10 cellular contexts compared by ENCODE assay signal in genomic region chr19:19106061-19106551, GRCh38. TPM values are rescaled to one million over a fixed set of nuclear protein-coding genes. Genes with fewer than 3 reads are reported as not detected.
DNase-seq lines count a peak whose midpoint lies in the region; ATAC-seq, FAIRE-seq and TF ChIP-seq lines count a peak whose summit lies in the region.
"Had no signal": no experiment of that assay in that cellular context is flagged by ENCODE, and none has a peak within 500 bp of the region (broad histone marks: within the 10 kb centered on the region; RNA-seq: fewer than 3 reads in every experiment).

No MANE protein-coding gene starts in this region.

- peak overlapping the region; percentile 85 for H4K91ac ChIP-seq in neuronal stem cell (ENCODE audit: low read depth, low read length, poor library complexity)

- no peak overlapping the region for H2BK12ac ChIP-seq in neuronal stem cell (ENCODE audit: low read length)

- H2BK5ac ChIP-seq in neuronal stem cell (ENCODE audit: low read length) = peak overlapping the region; percentile 75

- DNase-seq in amniotic epithelial cell (ENCODE audit: low read depth) (peak; percentile 51), cardiac muscle cell (ENCODE audit: low read depth in 1 of 2, low spot score in 1 of 2) (peak; percentile 21 to 56), neuronal stem cell (ENCODE audit: low spot score) (no peak), GM19238 (ENCODE audit: insufficient read length, low spot score) (no peak), D721Med (ENCODE audit: insufficient read length, low spot score) (no peak)
- no peak for DNase-seq in stimulated activated CD4-positive, alpha-beta T cell treated with anti-CD3 and anti-CD28 coated beads, Interleukin-4, amount 100 ng/mL, for 24 hours
- no peak for DNase-seq in naive thymus-derived CD8-positive, alpha-beta T cell
- DNase-seq: COR-L47 had no signal

- H3K9ac ChIP-seq in BLaER1 (peak overlapping the region; percentile 71), neuronal stem cell (ENCODE audit: low read depth, low read length, poor library complexity) (peak overlapping the region; percentile 64)

- H3K9me3 Mint-ChIP-seq in naive thymus-derived CD8-positive, alpha-beta T cell = no peaks in the 10 kb centered on the region

- no peak overlapping the region for H3K14ac ChIP-seq in neuronal stem cell (ENCODE audit: low read length)

- H3K4me3 Mint-ChIP-seq in naive thymus-derived CD8-positive, alpha-beta T cell = no peak overlapping the region

- H2BK120ac ChIP-seq in neuronal stem cell (ENCODE audit: low read depth, low read length) = peak overlapping the region; percentile 61

- no peak for TF ChIP-seq CTCF in cardiac muscle cell (IDR thresholded peaks at IDR 0.05; ENCODE audit: low read depth, low read length)
- TF ChIP-seq CTCF in D721Med (IDR thresholded peaks at IDR 0.05; ENCODE audit: insufficient read depth, missing control alignments) = no peak

- WGBS in neuronal stem cell (ENCODE audit: extremely low coverage in 2 of 2, insufficient read length in 2 of 2, insufficient replicate concordance in 1 of 2), 2 donors = no CpG with 5 or more reads among the region's 25 CpGs

- H3K18ac ChIP-seq in neuronal stem cell (ENCODE audit: low read length) = peak overlapping the region; percentile 99

- H2BK15ac ChIP-seq in neuronal stem cell (ENCODE audit: low read length) = peak overlapping the region; percentile 92

- peak overlapping the region; percentile 96 for H4K8ac ChIP-seq in neuronal stem cell (ENCODE audit: low read depth, low read length)

- peak overlapping the region; percentile 89 for H3K4ac ChIP-seq in neuronal stem cell (ENCODE audit: low read length)

- peaks cover 3% of the 10 kb centered on the region for H3K79me1 ChIP-seq in neuronal stem cell (ENCODE audit: low read depth, low read length)

- H3K4me2 ChIP-seq in BLaER1 (peak overlapping the region; percentile 94), neuronal stem cell (ENCODE audit: insufficient read depth, low read length, poor library complexity, severe bottlenecking) (peak overlapping the region; percentile 26)

- peaks cover 57% of the 10 kb centered on the region for H3K4me1 ChIP-seq in BLaER1
- peaks cover 14% of the 10 kb centered on the region for H3K4me1 ChIP-seq in cardiac muscle cell (ENCODE audit: low read depth)
- H3K4me1 ChIP-seq in neuronal stem cell (ENCODE audit: control insufficient read depth in 2 of 2, insufficient read depth in 1 of 2, low read depth in 1 of 2, low read length in 2 of 2) = peaks cover 5 to 15% of the 10 kb centered on the region in 2 donors

- H4K20me1 ChIP-seq in BLaER1 = peaks cover 14% of the 10 kb centered on the region

- peaks cover 0 to 33% (median 0%) of the 10 kb centered on the region in 3 donors for H3K36me3 Mint-ChIP-seq in naive thymus-derived CD8-positive, alpha-beta T cell

- no peak for FAIRE-seq in D721Med (lab: Jason Lieb, UNC)
- FAIRE-seq: frontal cortex had no signal

- H3K27ac ChIP-seq in BLaER1 (peak overlapping the region; percentile 82), cardiac muscle cell (peak overlapping the region; percentile 56), neuronal stem cell (replicated peaks; ENCODE audit: low read length) (peak overlapping the region; percentile 84)

- H3K4me3 ChIP-seq in BLaER1 = peak overlapping the region; percentile 63
- H3K4me3 ChIP-seq in cardiac muscle cell = peak overlapping the region; percentile 23
- no peak overlapping the region for H3K4me3 ChIP-seq in neuronal stem cell (ENCODE audit: low read length in 2 of 2)

- no peak for ATAC-seq in naive thymus-derived CD8-positive, alpha-beta T cell

- H3K9me3 ChIP-seq in BLaER1 = no peaks in the 10 kb centered on the region
- no peaks in the 10 kb centered on the region for H3K9me3 ChIP-seq in cardiac muscle cell (ENCODE audit: low read depth)
- no peaks in the 10 kb centered on the region for H3K9me3 ChIP-seq in neuronal stem cell (replicated peaks in 1 of 2; ENCODE audit: control insufficient read depth in 2 of 2, insufficient read depth in 1 of 2, low read depth in 1 of 2, low read length in 2 of 2)

- POLR2A ChIA-PET in naive thymus-derived CD8-positive, alpha-beta T cell (lab: Charles Lee) = no interaction called here

- H3K23ac ChIP-seq in neuronal stem cell (ENCODE audit: low read depth, low read length, poor library complexity) = no peak overlapping the region

- H3K36me3 ChIP-seq in BLaER1 = peaks cover 34% of the 10 kb centered on the region
- no peaks in the 10 kb centered on the region for H3K36me3 ChIP-seq in cardiac muscle cell
- no peaks in the 10 kb centered on the region for H3K36me3 ChIP-seq in neuronal stem cell (replicated peaks in 1 of 2; ENCODE audit: control insufficient read depth in 2 of 2, insufficient read depth in 2 of 2, low read length in 2 of 2)

- H3K27ac Mint-ChIP-seq in naive thymus-derived CD8-positive, alpha-beta T cell = peak overlapping the region in 1 of 10 donors; percentile 72

- H2AK5ac ChIP-seq in neuronal stem cell (ENCODE audit: low read depth, low read length) = peak overlapping the region; percentile 56

- H2AFZ ChIP-seq in neuronal stem cell (ENCODE audit: low read length) = peak overlapping the region; percentile 74

- peaks cover 0 to 5% (median under 1%) of the 10 kb centered on the region in 4 donors for H3K4me1 Mint-ChIP-seq in naive thymus-derived CD8-positive, alpha-beta T cell

- no peaks in the 10 kb centered on the region for H3K27me3 Mint-ChIP-seq in naive thymus-derived CD8-positive, alpha-beta T cell

- H3K27me3 ChIP-seq in BLaER1 (no peaks in the 10 kb centered on the region), cardiac muscle cell (no peaks in the 10 kb centered on the region), neuronal stem cell (ENCODE audit: control insufficient read depth in 3 of 3, insufficient read depth in 3 of 3, low read depth in 1 of 3, low read length in 3 of 3) (no peaks in the 10 kb centered on the region)

RNA-seq across cellular contexts. Expression of gene TMEM161A, which starts 32.2 kb away (rescaled TPM):
- 83.9 and 136 TPM in 2 replicates for total RNA-seq in cardiac muscle cell
- 121 and 157 TPM in 2 replicates for polyA plus RNA-seq in cardiac muscle cell
- polyA plus RNA-seq in neuronal stem cell (2013, experiment 1 of 2) = 25.5 TPM
- 24.0 TPM for polyA plus RNA-seq in neuronal stem cell (2013, experiment 2 of 2)
- total RNA-seq in naive thymus-derived CD8-positive, alpha-beta T cell = 10 to 100 TPM; 28.3 to 31.3 TPM
- 10 to 100 TPM; 20.1 to 21.8 (median 21.1) TPM for polyA plus RNA-seq in naive thymus-derived CD8-positive, alpha-beta T cell

RNA-seq across cellular contexts. Expression of gene SLC25A42, which starts 42.3 kb away (rescaled TPM):
- total RNA-seq in cardiac muscle cell = 22.4 and 30.4 TPM in 2 replicates
- 28.7 and 31.3 TPM in 2 replicates for polyA plus RNA-seq in cardiac muscle cell
- polyA plus RNA-seq in neuronal stem cell (2013, experiment 1 of 2) = 6.8 TPM
- polyA plus RNA-seq in neuronal stem cell (2013, experiment 2 of 2) = 7.2 TPM
- 10 to 100 TPM; 32.0 to 33.6 TPM for total RNA-seq in naive thymus-derived CD8-positive, alpha-beta T cell
- 10 to 100 TPM in 1 of 3 donors, 1 to 10 TPM in 2; 6.2 to 14.5 (median 8.4) TPM for polyA plus RNA-seq in naive thymus-derived CD8-positive, alpha-beta T cell

Comparison
In these comparisons a context has a peak if more than half of its experiments do, and no peak if none do; other contexts are left out.
1. H3K4me3 ChIP-seq: peak in BLaER1 (single experiment) and cardiac muscle cell (single experiment); none in neuronal stem cell (0 of 2).
2. DNase-seq: peak in amniotic epithelial cell (single experiment) and cardiac muscle cell (2 of 2); none in neuronal stem cell (single experiment), stimulated activated CD4-positive, alpha-beta T cell treated with anti-CD3 and anti-CD28 coated beads, Interleukin-4, amount 100 ng/mL, for 24 hours (single experiment), GM19238 (single experiment), D721Med (single experiment) and naive thymus-derived CD8-positive, alpha-beta T cell (0 of 10).
3. Peak in every context shown above with its lines, with median percentiles within 50 percentile points of each other: H3K27ac ChIP-seq.